ENCODE assay signal across 1 cellular context in the genomic region with DNA sequence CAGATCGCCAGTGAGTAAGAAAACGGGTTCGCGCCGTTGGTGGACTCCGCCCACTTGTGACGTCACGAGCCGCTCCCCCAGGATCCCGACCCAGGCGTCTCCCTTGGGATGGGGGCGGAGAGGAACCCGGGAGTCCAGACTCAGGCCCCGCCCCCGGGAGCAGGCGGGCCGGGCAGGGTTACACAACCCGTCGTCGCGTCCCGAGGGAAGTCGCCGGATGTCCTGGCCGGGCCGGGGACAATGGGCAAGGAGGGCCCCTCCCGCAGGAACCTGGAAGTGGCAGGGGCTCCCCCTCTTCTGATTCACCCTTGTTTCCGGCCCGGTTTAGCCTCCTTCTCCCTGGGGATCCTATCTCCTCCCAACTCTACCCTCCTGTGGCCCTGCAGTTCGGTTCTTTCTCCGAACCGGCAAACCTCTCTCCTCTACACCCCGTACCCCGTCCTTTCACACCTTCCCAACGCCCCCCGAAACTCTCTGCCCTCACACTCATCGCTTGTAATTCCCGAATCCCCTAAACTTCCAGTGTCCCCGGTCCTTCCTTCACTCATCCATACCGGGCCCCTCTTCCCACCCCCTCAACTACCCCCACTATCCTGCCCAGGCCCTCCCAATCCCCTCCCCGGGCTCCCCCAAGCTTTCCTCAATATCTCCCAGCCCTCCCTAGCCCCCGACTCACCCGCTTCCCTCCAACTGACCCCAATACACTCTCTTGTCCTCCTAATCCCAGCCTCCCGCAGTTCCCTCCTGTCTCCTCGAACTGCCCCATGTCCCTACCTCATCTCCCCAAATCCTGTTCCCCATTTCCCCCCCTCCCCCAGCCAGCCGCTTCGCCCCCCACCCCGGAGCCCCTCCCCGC.
TF ChIP-seq lines count a peak whose summit lies in the region.

No MANE protein-coding gene starts in this region.

TF ChIP-seq in K562, 482 proteins besides CTCF, POLR2A, EP300 and RAD21 (continued from another document and continues in another):
- TF ChIP-seq, protein P1, sequence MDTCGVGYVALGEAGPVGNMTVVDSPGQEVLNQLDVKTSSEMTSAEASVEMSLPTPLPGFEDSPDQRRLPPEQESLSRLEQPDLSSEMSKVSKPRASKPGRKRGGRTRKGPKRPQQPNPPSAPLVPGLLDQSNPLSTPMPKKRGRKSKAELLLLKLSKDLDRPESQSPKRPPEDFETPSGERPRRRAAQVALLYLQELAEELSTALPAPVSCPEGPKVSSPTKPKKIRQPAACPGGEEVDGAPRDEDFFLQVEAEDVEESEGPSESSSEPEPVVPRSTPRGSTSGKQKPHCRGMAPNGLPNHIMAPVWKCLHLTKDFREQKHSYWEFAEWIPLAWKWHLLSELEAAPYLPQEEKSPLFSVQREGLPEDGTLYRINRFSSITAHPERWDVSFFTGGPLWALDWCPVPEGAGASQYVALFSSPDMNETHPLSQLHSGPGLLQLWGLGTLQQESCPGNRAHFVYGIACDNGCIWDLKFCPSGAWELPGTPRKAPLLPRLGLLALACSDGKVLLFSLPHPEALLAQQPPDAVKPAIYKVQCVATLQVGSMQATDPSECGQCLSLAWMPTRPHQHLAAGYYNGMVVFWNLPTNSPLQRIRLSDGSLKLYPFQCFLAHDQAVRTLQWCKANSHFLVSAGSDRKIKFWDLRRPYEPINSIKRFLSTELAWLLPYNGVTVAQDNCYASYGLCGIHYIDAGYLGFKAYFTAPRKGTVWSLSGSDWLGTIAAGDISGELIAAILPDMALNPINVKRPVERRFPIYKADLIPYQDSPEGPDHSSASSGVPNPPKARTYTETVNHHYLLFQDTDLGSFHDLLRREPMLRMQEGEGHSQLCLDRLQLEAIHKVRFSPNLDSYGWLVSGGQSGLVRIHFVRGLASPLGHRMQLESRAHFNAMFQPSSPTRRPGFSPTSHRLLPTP (IDR thresholded peaks at IDR 0.05; ENCODE audit: borderline replicate concordance, extremely low read depth, insufficient read length), result no peak
- TF ChIP-seq CREB3 (tag; conservative IDR thresholded peaks at IDR 0.05; ENCODE audit: low read depth) (no peak), ZNF174 (CRISPR knock-in tag; IDR thresholded peaks at IDR 0.05) (no peak), EHMT2 (IDR thresholded peaks at IDR 0.05) (no peak), ZNF436 (CRISPR knock-in tag; IDR thresholded peaks at IDR 0.05) (no peak), HDGF (IDR thresholded peaks at IDR 0.05) (0 out of 2 replicates have a peak, but pooled peaks have one; percentile 51), ZNF134 (CRISPR knock-in tag; conservative IDR thresholded peaks at IDR 0.05) (no peak), RFX1 (IDR thresholded peaks at IDR 0.05) (no peak), ELF2 (CRISPR knock-in tag; IDR thresholded peaks at IDR 0.05) (no peak), NFRKB (IDR thresholded peaks at IDR 0.05; ENCODE audit: low read depth) (peak; percentile 57), NFXL1 (CRISPR knock-in tag; IDR thresholded peaks at IDR 0.05) (no peak), ZNF445 (CRISPR knock-in tag; IDR thresholded peaks at IDR 0.05; ENCODE audit: low read depth) (no peak), SNRNP70 (optimal IDR thresholded peaks at IDR 0.05; ENCODE audit: low read depth, low read length) (no peak), CXXC5 (CRISPR knock-in tag; IDR thresholded peaks at IDR 0.05) (peak; percentile 85), RBM22 (IDR thresholded peaks at IDR 0.05; ENCODE audit: low read depth, low read length, poor library complexity, severe bottlenecking) (no peak), MYNN (IDR thresholded peaks at IDR 0.05) (peak; percentile 76; the same call in 1 of the 2 replicates), MYNN (CRISPR knock-in tag; IDR thresholded peaks at IDR 0.05) (no peak), ZNF668 (CRISPR knock-in tag; IDR thresholded peaks at IDR 0.05) (no peak), ZNF212 (CRISPR knock-in tag; IDR thresholded peaks at IDR 0.05) (no peak), ZNF12 (CRISPR knock-in tag; IDR thresholded peaks at IDR 0.05) (no peak; the same call in 1 of the 2 replicates)
- TF ChIP-seq, protein P2, sequence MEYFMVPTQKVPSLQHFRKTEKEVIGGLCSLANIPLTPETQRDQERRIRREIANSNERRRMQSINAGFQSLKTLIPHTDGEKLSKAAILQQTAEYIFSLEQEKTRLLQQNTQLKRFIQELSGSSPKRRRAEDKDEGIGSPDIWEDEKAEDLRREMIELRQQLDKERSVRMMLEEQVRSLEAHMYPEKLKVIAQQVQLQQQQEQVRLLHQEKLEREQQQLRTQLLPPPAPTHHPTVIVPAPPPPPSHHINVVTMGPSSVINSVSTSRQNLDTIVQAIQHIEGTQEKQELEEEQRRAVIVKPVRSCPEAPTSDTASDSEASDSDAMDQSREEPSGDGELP (CRISPR knock-in tag; IDR thresholded peaks at IDR 0.05; ENCODE audit: borderline replicate concordance), result peak; percentile 62; the same call in 1 of the 2 replicates
- TF ChIP-seq, protein P3, sequence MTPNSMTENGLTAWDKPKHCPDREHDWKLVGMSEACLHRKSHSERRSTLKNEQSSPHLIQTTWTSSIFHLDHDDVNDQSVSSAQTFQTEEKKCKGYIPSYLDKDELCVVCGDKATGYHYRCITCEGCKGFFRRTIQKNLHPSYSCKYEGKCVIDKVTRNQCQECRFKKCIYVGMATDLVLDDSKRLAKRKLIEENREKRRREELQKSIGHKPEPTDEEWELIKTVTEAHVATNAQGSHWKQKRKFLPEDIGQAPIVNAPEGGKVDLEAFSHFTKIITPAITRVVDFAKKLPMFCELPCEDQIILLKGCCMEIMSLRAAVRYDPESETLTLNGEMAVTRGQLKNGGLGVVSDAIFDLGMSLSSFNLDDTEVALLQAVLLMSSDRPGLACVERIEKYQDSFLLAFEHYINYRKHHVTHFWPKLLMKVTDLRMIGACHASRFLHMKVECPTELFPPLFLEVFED (CRISPR knock-in tag; conservative IDR thresholded peaks at IDR 0.05), result peak; percentile 95
- TF ChIP-seq, protein P4, sequence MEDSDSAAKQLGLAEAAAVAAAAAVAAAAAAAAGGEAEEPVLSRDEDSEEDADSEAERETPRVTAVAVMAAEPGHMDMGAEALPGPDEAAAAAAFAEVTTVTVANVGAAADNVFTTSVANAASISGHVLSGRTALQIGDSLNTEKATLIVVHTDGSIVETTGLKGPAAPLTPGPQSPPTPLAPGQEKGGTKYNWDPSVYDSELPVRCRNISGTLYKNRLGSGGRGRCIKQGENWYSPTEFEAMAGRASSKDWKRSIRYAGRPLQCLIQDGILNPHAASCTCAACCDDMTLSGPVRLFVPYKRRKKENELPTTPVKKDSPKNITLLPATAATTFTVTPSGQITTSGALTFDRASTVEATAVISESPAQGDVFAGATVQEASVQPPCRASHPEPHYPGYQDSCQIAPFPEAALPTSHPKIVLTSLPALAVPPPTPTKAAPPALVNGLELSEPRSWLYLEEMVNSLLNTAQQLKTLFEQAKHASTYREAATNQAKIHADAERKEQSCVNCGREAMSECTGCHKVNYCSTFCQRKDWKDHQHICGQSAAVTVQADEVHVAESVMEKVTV (CRISPR knock-in tag; IDR thresholded peaks at IDR 0.05), result no peak
- TF ChIP-seq, protein P5, sequence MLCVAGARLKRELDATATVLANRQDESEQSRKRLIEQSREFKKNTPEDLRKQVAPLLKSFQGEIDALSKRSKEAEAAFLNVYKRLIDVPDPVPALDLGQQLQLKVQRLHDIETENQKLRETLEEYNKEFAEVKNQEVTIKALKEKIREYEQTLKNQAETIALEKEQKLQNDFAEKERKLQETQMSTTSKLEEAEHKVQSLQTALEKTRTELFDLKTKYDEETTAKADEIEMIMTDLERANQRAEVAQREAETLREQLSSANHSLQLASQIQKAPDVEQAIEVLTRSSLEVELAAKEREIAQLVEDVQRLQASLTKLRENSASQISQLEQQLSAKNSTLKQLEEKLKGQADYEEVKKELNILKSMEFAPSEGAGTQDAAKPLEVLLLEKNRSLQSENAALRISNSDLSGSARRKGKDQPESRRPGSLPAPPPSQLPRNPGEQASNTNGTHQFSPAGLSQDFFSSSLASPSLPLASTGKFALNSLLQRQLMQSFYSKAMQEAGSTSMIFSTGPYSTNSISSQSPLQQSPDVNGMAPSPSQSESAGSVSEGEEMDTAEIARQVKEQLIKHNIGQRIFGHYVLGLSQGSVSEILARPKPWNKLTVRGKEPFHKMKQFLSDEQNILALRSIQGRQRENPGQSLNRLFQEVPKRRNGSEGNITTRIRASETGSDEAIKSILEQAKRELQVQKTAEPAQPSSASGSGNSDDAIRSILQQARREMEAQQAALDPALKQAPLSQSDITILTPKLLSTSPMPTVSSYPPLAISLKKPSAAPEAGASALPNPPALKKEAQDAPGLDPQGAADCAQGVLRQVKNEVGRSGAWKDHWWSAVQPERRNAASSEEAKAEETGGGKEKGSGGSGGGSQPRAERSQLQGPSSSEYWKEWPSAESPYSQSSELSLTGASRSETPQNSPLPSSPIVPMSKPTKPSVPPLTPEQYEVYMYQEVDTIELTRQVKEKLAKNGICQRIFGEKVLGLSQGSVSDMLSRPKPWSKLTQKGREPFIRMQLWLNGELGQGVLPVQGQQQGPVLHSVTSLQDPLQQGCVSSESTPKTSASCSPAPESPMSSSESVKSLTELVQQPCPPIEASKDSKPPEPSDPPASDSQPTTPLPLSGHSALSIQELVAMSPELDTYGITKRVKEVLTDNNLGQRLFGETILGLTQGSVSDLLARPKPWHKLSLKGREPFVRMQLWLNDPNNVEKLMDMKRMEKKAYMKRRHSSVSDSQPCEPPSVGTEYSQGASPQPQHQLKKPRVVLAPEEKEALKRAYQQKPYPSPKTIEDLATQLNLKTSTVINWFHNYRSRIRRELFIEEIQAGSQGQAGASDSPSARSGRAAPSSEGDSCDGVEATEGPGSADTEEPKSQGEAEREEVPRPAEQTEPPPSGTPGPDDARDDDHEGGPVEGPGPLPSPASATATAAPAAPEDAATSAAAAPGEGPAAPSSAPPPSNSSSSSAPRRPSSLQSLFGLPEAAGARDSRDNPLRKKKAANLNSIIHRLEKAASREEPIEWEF (CRISPR knock-in tag; IDR thresholded peaks at IDR 0.05), result no peak
- TF ChIP-seq, protein P6, sequence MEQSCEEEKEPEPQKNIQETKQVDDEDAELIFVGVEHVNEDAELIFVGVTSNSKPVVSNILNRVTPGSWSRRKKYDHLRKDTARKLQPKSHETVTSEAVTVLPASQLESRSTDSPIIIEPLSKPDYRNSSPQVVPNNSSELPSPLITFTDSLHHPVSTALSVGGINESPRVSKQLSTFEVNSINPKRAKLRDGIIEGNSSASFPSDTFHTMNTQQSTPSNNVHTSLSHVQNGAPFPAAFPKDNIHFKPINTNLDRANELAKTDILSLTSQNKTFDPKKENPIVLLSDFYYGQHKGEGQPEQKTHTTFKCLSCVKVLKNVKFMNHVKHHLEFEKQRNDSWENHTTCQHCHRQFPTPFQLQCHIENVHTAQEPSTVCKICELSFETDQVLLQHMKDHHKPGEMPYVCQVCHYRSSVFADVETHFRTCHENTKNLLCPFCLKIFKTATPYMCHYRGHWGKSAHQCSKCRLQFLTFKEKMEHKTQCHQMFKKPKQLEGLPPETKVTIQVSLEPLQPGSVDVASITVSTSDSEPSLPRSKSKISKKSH (CRISPR knock-in tag; IDR thresholded peaks at IDR 0.05), result no peak
- TF ChIP-seq, protein P7, sequence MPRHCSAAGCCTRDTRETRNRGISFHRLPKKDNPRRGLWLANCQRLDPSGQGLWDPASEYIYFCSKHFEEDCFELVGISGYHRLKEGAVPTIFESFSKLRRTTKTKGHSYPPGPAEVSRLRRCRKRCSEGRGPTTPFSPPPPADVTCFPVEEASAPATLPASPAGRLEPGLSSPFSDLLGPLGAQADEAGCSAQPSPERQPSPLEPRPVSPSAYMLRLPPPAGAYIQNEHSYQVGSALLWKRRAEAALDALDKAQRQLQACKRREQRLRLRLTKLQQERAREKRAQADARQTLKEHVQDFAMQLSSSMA (CRISPR knock-in tag; IDR thresholded peaks at IDR 0.05), result no peak
